Comparison of ENCODE assay signal across 8 cellular contexts in genomic region chr1:116881879-116882520, GRCh38. TPM values are rescaled to one million over a fixed set of nuclear protein-coding genes. Genes with fewer than 3 reads are reported as not detected.
A peak's percentile ranks its signal among the peaks of the same experiment; 100 is the strongest.
DNase-seq lines count a peak whose midpoint lies in the region; ATAC-seq and TF ChIP-seq lines count a peak whose summit lies in the region.

No MANE protein-coding gene starts in this region.

- ATAC-seq in HG02870 (IDR thresholded peaks at IDR 0.05; ENCODE audit: unreplicated experiment) (peak; percentile 60), HG03521 (IDR thresholded peaks at IDR 0.05; ENCODE audit: unreplicated experiment) (no peak), GM21723 (IDR thresholded peaks at IDR 0.05; ENCODE audit: unreplicated experiment) (no peak)

- DNase-seq in EL (peak; percentile 67), epithelial cell of esophagus (ENCODE audit: low read depth) (peak; percentile 90), osteoblast (ENCODE audit: insufficient read length, low spot score, missing footprints) (peak; percentile 65), NCI-H2081 (lab: John Stamatoyannopoulos, UW) (no peak)

- peaks cover 18% of the 10 kb centered on the region for H3K4me1 Mint-ChIP-seq in T-helper 1 cell treated with Interleukin-12 subunit alpha and Interleukin-12 subunit beta and Interleukin-4 antibody, amounts not matched to agents 30 μg/mL and 1 μg/mL, for 36 hours (ENCODE audit: low read depth)

- H3K9me3 ChIP-seq in osteoblast (ENCODE audit: low read depth, low read length), result no peaks in the 10 kb centered on the region

- no peaks in the 10 kb centered on the region for H3K36me3 ChIP-seq in osteoblast (ENCODE audit: insufficient read depth, low read length)

- H3K4me3 Mint-ChIP-seq in T-helper 1 cell treated with Interleukin-12 subunit alpha and Interleukin-12 subunit beta and Interleukin-4 antibody, amounts not matched to agents 30 μg/mL and 1 μg/mL, for 36 hours, result no peak overlapping the region

- no peaks in the 10 kb centered on the region for H3K27me3 ChIP-seq in osteoblast (ENCODE audit: insufficient read depth, low read length)

- H3K9me3 Mint-ChIP-seq in T-helper 1 cell treated with Interleukin-12 subunit alpha and Interleukin-12 subunit beta and Interleukin-4 antibody, amounts not matched to agents 30 μg/mL and 1 μg/mL, for 36 hours, result no peaks in the 10 kb centered on the region

- no peaks in the 10 kb centered on the region for H3K79me2 ChIP-seq in osteoblast (ENCODE audit: insufficient read depth, low read length)

- TF ChIP-seq CTCF in epithelial cell of esophagus (IDR thresholded peaks at IDR 0.05; ENCODE audit: insufficient read depth, low read depth, low read length, missing control alignments), result peak; percentile 31
- peak; percentile 57 for TF ChIP-seq CTCF in osteoblast (IDR thresholded peaks at IDR 0.05; ENCODE audit: extremely low read depth, low read depth, low read length)

- H3K4me3 ChIP-seq in epithelial cell of esophagus (ENCODE audit: low read length), result no peak overlapping the region
- no peak overlapping the region for H3K4me3 ChIP-seq in osteoblast (ENCODE audit: insufficient read depth, low read length)

- no peak overlapping the region for H3K27ac ChIP-seq in osteoblast (ENCODE audit: low read depth, low read length)

- no peaks in the 10 kb centered on the region for H3K27me3 Mint-ChIP-seq in T-helper 1 cell treated with Interleukin-12 subunit alpha and Interleukin-12 subunit beta and Interleukin-4 antibody, amounts not matched to agents 30 μg/mL and 1 μg/mL, for 36 hours (ENCODE audit: low read depth)

- H3K4me1 ChIP-seq in osteoblast (ENCODE audit: insufficient read depth, low read length), result peaks cover 11% of the 10 kb centered on the region

- no peak overlapping the region for H2AFZ ChIP-seq in osteoblast (ENCODE audit: low read length)

- H3K27ac Mint-ChIP-seq in T-helper 1 cell treated with Interleukin-12 subunit alpha and Interleukin-12 subunit beta and Interleukin-4 antibody, amounts not matched to agents 30 μg/mL and 1 μg/mL, for 36 hours, result peak overlapping the region; percentile 67

- no peaks in the 10 kb centered on the region for H4K20me1 ChIP-seq in osteoblast (ENCODE audit: insufficient read depth, low read length)

- no peak overlapping the region for H3K4me2 ChIP-seq in osteoblast (ENCODE audit: insufficient read depth, low read length)

- no peaks in the 10 kb centered on the region for H3K36me3 Mint-ChIP-seq in T-helper 1 cell treated with Interleukin-12 subunit alpha and Interleukin-12 subunit beta and Interleukin-4 antibody, amounts not matched to agents 30 μg/mL and 1 μg/mL, for 36 hours (ENCODE audit: low read depth)

RNA-seq across cellular contexts. Expression of gene PTGFRN, which starts 27.7 kb away (rescaled TPM):
- 40.2 and 52.7 TPM in 2 replicates for total RNA-seq in osteoblast

Comparison
In these comparisons a context has a peak if more than half of its experiments do, and no peak if none do; other contexts are left out.
1. DNase-seq: peak in EL (single experiment), epithelial cell of esophagus (single experiment) and osteoblast (single experiment); none in NCI-H2081 (0 of 2).